12 cellular contexts compared by ENCODE assay signal in genomic region chr7:23206511-23206867, GRCh38. TPM values are rescaled to one million over a fixed set of nuclear protein-coding genes. Genes with fewer than 3 reads are reported as not detected.
DNase-seq lines count a peak whose midpoint lies in the region; ATAC-seq and TF ChIP-seq lines count a peak whose summit lies in the region.
"Had no signal": no experiment of that assay in that cellular context is flagged by ENCODE, and none has a peak within 500 bp of the region (broad histone marks: within the 10 kb centered on the region; RNA-seq: fewer than 3 reads in every experiment).

No MANE protein-coding gene starts in this region.

- H3K27me3 ChIP-seq in prostate gland (replicated peaks; ENCODE audit: insufficient read depth): no peaks in the 10 kb centered on the region
- no peaks in the 10 kb centered on the region for H3K27me3 ChIP-seq in mesendoderm (ENCODE audit: insufficient read depth, low read length, poor library complexity)

- no peak for TF ChIP-seq CTCF in CD14-positive monocyte (IDR thresholded peaks at IDR 0.05)
- TF ChIP-seq CTCF in epithelial cell of esophagus (IDR thresholded peaks at IDR 0.05; ENCODE audit: insufficient read depth, low read depth, low read length, missing control alignments): no peak
- no peak for TF ChIP-seq CTCF in prostate gland (IDR thresholded peaks at IDR 0.05)

- H3K23ac ChIP-seq in mesendoderm (ENCODE audit: low read length): no peak overlapping the region

- H4K8ac ChIP-seq in mesendoderm (ENCODE audit: low read depth, low read length): no peak overlapping the region

- ATAC-seq in SK-N-SH treated with all-trans-retinoic acid at 6 μM for 48 hours: no peak
- no peak for ATAC-seq in GM18517 (IDR thresholded peaks at IDR 0.05; ENCODE audit: unreplicated experiment)
- no peak for ATAC-seq in stimulated activated naive CD8-positive, alpha-beta T cell treated with anti-CD3 and anti-CD28 coated beads, Interleukin-15, Interleukin-2, amounts not matched to agents 100 U/mL and 50 U/mL, for 24 hours
- ATAC-seq: HCT116 had no signal

- peaks cover 8 to 21% (median 8%) of the 10 kb centered on the region in 3 donors for H3K27me3 Mint-ChIP-seq in CD14-positive monocyte (ENCODE audit: low read depth in 3 of 3)

- H3K27ac Mint-ChIP-seq in CD14-positive monocyte: peak overlapping the region; percentile 89 to 98 (median 93)
- H3K27ac Mint-ChIP-seq: activated naive CD8-positive, alpha-beta T cell had no signal

- H3K4me3 ChIP-seq in epithelial cell of esophagus (ENCODE audit: low read length) (peak overlapping the region; percentile 17), prostate gland (no peak overlapping the region), mesendoderm (ENCODE audit: low read length) (no peak overlapping the region)

- TF ChIP-seq POLR2A in prostate gland (IDR thresholded peaks at IDR 0.05): no peak

- peak overlapping the region; percentile 73 to 87 for H3K4me3 Mint-ChIP-seq in CD14-positive monocyte
- H3K4me3 Mint-ChIP-seq: activated naive CD8-positive, alpha-beta T cell had no signal

- H2AK5ac ChIP-seq in mesendoderm (ENCODE audit: low read length): no peak overlapping the region

- H3K4me2 ChIP-seq in mesendoderm (ENCODE audit: low read length): no peak overlapping the region

- H3K36me3 ChIP-seq in prostate gland (no peaks in the 10 kb centered on the region), mesendoderm (ENCODE audit: control insufficient read depth, insufficient read depth, low read length) (peaks cover 2% of the 10 kb centered on the region)

- H3K4ac ChIP-seq in mesendoderm (ENCODE audit: low read depth, low read length): no peak overlapping the region

- H3K27ac ChIP-seq in prostate gland (peak overlapping the region; percentile 10), mesendoderm (ENCODE audit: low read depth, low read length) (no peak overlapping the region)
- H3K27ac ChIP-seq: C4-2B had no signal

- no peak overlapping the region for H3K9ac ChIP-seq in mesendoderm (ENCODE audit: low read length)

- no peaks in the 10 kb centered on the region for H3K9me3 ChIP-seq in prostate gland

- no peak overlapping the region for H2BK5ac ChIP-seq in mesendoderm (ENCODE audit: low read length)

- DNase-seq in CD14-positive monocyte (ENCODE audit: low spot score) (no peak), epithelial cell of esophagus (ENCODE audit: low read depth) (no peak), prostate gland (ENCODE audit: low spot score) (no peak), mesendoderm (no peak), LoVo (ENCODE audit: low spot score) (no peak)
- no peak for DNase-seq in stimulated activated naive CD8-positive, alpha-beta T cell treated with anti-CD3 and anti-CD28 coated beads, Interleukin-15, Interleukin-2, amounts not matched to agents 100 U/mL and 50 U/mL, for 24 hours
- DNase-seq: NCI-H510A had no signal

- no peak overlapping the region for H2BK15ac ChIP-seq in mesendoderm (replicated peaks; ENCODE audit: low read depth)

- no peaks in the 10 kb centered on the region for H3K79me2 ChIP-seq in mesendoderm (ENCODE audit: control insufficient read depth, insufficient read depth, low read length)

- H3K18ac ChIP-seq in mesendoderm (ENCODE audit: low read length): no peak overlapping the region

- 69% methylated on average over 8 of the region's 8 CpGs for WGBS in prostate gland
- whole genome bisulfite sequencing in mesendoderm (ENCODE audit: extremely low coverage, insufficient coverage, low lambda C conversion rate): no CpG with 5 or more reads among the region's 8 CpGs

- no peaks in the 10 kb centered on the region for H3K79me1 ChIP-seq in mesendoderm (ENCODE audit: low read length)

- peaks cover 55% of the 10 kb centered on the region for H3K4me1 Mint-ChIP-seq in CD14-positive monocyte

- intact Hi-C loops in CD14-positive monocyte (cut with micrococcal nuclease) (loop anchor here in 1 of 2 donors (5.0 kb wide), 1 partner anchor 36 kb away; no protein-coding TSS in a partner anchor), prostate gland (cut with DNase I) (no loop called here)

- H3K36me3 Mint-ChIP-seq in CD14-positive monocyte: peaks cover 15 to 25% of the 10 kb centered on the region in 2 donors

- H3K56ac ChIP-seq in mesendoderm (ENCODE audit: low read length): no peak overlapping the region

- H3K4me1 ChIP-seq in prostate gland (replicated peaks): no peaks in the 10 kb centered on the region
- H3K4me1 ChIP-seq in mesendoderm (ENCODE audit: control insufficient read depth, low read depth, low read length): no peaks in the 10 kb centered on the region

- peaks cover 0 to 3% (median 0%) of the 10 kb centered on the region in 7 donors for H3K9me3 Mint-ChIP-seq in CD14-positive monocyte

- no peak overlapping the region for H2BK120ac ChIP-seq in mesendoderm (ENCODE audit: low read depth, low read length)

- no peak overlapping the region for H4K5ac ChIP-seq in mesendoderm (ENCODE audit: low read length)

TF ChIP-seq in SK-N-SH treated with all-trans-retinoic acid at 6 μM for 48 hours, 23 proteins besides CTCF, POLR2A, EP300 and RAD21:
- TF ChIP-seq BACH2 (CRISPR knock-in tag; IDR thresholded peaks at IDR 0.05; ENCODE audit: borderline replicate concordance) (no peak), TSHZ2 (CRISPR knock-in tag; IDR thresholded peaks at IDR 0.05) (peak; percentile 76), RARB (CRISPR knock-in tag; IDR thresholded peaks at IDR 0.05) (no peak), SNAI2 (CRISPR knock-in tag; IDR thresholded peaks at IDR 0.05) (no peak), TCF4 (CRISPR knock-in tag; IDR thresholded peaks at IDR 0.05; ENCODE audit: borderline replicate concordance) (peak; percentile 89), ZC3H10 (CRISPR knock-in tag; IDR thresholded peaks at IDR 0.05) (no peak), ZFP30 (CRISPR knock-in tag; IDR thresholded peaks at IDR 0.05) (no peak), TOX (CRISPR knock-in tag; IDR thresholded peaks at IDR 0.05; ENCODE audit: borderline replicate concordance) (no peak), CSRNP3 (CRISPR knock-in tag; IDR thresholded peaks at IDR 0.05) (no peak)

RNA-seq across cellular contexts. Expression of gene NUP42, which starts 24.6 kb away (rescaled TPM):
- 10 to 100 TPM; 26.3 to 54.6 TPM for polyA plus RNA-seq in CD14-positive monocyte
- 10 to 100 TPM; 36.6 to 62.9 TPM for total RNA-seq in prostate gland
- polyA plus RNA-seq in mesendoderm (2013, experiment 1 of 2): 26.6 TPM
- 28.4 TPM for polyA plus RNA-seq in mesendoderm (2013, experiment 2 of 2)

RNA-seq across cellular contexts. Expression of gene GPNMB, which starts 40.1 kb away (rescaled TPM):
- polyA plus RNA-seq in CD14-positive monocyte: 1 to 10 TPM; 1.3 to 1.5 TPM
- total RNA-seq in prostate gland: 10 to 100 TPM in 1 of 2 donors, 1 to 10 TPM in 1; 10.0 to 49.9 TPM
- 1.2 TPM for polyA plus RNA-seq in mesendoderm (2013, experiment 1 of 2)
- polyA plus RNA-seq in mesendoderm (2013, experiment 2 of 2): 1.3 TPM
